ENCODE assay signal across 8 cellular contexts in the genomic region with DNA sequence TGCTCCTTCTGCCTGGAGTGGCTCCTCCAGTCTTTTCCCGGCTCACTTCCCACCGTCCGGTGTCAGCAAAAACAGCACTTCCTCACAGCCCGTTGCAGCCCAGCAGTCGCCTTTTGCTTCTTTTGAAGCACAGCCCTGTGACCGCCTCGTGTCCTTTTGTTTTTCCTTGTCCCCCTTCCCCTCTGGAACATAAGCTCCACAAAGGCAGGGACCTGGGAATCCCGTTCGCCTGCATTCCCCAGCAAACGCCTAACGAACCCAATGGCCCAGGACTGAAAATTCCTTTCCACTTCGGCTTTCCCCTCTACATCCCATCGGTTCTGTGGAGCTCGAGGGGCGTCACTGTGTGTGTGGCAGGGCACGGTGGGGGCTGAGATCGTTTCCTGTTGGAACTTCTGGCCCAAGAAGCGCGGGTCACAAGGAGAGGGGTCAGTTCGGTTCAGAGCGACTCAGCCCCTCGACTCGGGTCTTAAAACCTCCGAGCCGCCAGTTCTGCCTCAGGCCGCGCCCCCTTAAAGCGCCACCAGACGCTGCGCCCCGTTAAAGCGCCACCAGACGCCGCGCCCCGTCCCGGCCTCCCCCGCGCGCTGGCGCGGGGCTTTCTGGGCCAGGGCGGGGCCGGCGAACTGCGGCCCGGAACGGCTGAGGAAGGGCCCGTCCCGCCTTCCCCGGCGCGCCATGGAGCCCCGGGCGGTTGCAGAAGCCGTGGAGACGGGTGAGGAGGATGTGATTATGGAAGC. TPM values are rescaled to one million over a fixed set of nuclear protein-coding genes. Genes with fewer than 3 reads are reported as not detected.
DNase-seq lines count a peak whose midpoint lies in the region; ATAC-seq and TF ChIP-seq lines count a peak whose summit lies in the region.

No MANE protein-coding gene starts in this region.

- no peaks in the 10 kb centered on the region for H3K36me3 Mint-ChIP-seq in natural killer cell treated with Interleukin-12 subunit alpha and Interleukin-12 subunit beta and Interleukin-15 and Interleukin-18, amount 100 ng/mL, for 72 hours

- WGBS in IMR-90 (ENCODE audit: extremely low coverage in 2 of 2, insufficient read length in 1 of 2), 2 experiments, result 1% methylated on average over 22 of the region's 57 CpGs; no CpG with 5 or more reads in 1 of the 2 experiments

- H3K14ac ChIP-seq in IMR-90 (replicated peaks; ENCODE audit: low read depth, low read length), result peak overlapping the region; percentile 98

- H3K4ac ChIP-seq in IMR-90 (ENCODE audit: low read depth, low read length), result peak overlapping the region; percentile 99

- intact Hi-C loops in IMR-90 (cut with micrococcal nuclease), result loop anchor here (5.0 kb wide), 3 partner anchors 99 to 309 kb away; a partner anchor contains a TSS

- peak overlapping the region; percentile 99 for H3K4me2 ChIP-seq in IMR-90 (ENCODE audit: low read depth, low read length)

- H2AK5ac ChIP-seq in IMR-90 (ENCODE audit: low read depth, low read length), result peak overlapping the region; percentile 97

- dilution Hi-C loops in IMR-90 (cut with HindIII; ENCODE audit: low sequenced_read_pairs, unreplicated experiment), result no loop called here

- H3K9me3 ChIP-seq in IMR-90 (ENCODE audit: control insufficient read depth, insufficient read depth, low read length), result no peaks in the 10 kb centered on the region

- H2BK15ac ChIP-seq in IMR-90 (ENCODE audit: low read depth, low read length), result peak overlapping the region; percentile 12; the same call in 1 of the 3 replicates

- H3K4me3 Mint-ChIP-seq in natural killer cell treated with Interleukin-12 subunit alpha and Interleukin-12 subunit beta and Interleukin-15 and Interleukin-18, amount 100 ng/mL, for 72 hours, result peak overlapping the region; percentile 96

- peak overlapping the region; percentile 98 to 99 for H3K27ac Mint-ChIP-seq in natural killer cell treated with Interleukin-12 subunit alpha and Interleukin-12 subunit beta and Interleukin-15 and Interleukin-18, amount 100 ng/mL, for 72 hours

- no TSS peak for BruUV-seq in IMR-90 (replicated peaks; lab: Mats Ljungman, UMichigan)

- H3K27ac ChIP-seq in IMR-90 (ENCODE audit: insufficient read depth, low read length), result peak overlapping the region; percentile 88

- H3K9me3 Mint-ChIP-seq in natural killer cell treated with Interleukin-12 subunit alpha and Interleukin-12 subunit beta and Interleukin-15 and Interleukin-18, amount 100 ng/mL, for 72 hours, result no peaks in the 10 kb centered on the region

- POLR2A ChIA-PET in IMR-90 (lab: Charles Lee; ENCODE audit: unreplicated experiment), result no interaction called here

- H3K23ac ChIP-seq in IMR-90 (ENCODE audit: low read depth, low read length), result peak overlapping the region; percentile 98

- ATAC-seq in IMR-90 (ENCODE audit: low read depth), result peak; percentile 68
- peak; percentile 72 to 73 for ATAC-seq in natural killer cell treated with Interleukin-12 subunit alpha and Interleukin-12 subunit beta and Interleukin-15 and Interleukin-18, amount 100 ng/mL, for 72 hours

- peak overlapping the region; percentile 99 for H2AK9ac ChIP-seq in IMR-90 (replicated peaks; ENCODE audit: low read depth, low read length, poor library complexity)

- TF ChIP-seq POLR2A in GM19193 (IDR thresholded peaks at IDR 0.05; ENCODE audit: extremely low read depth, insufficient read depth, insufficient read length), result peak; percentile 77
- TF ChIP-seq POLR2A in IMR-90 (IDR thresholded peaks at IDR 0.05; ENCODE audit: low read depth, low read length), result peak; percentile 75

- peak overlapping the region; percentile 56 for H4K5ac ChIP-seq in IMR-90 (ENCODE audit: low read depth, low read length)

- H3K36me3 ChIP-seq in IMR-90 (ENCODE audit: control insufficient read depth, insufficient read depth, low read length), result peaks cover 63% of the 10 kb centered on the region

- H3K79me1 ChIP-seq in IMR-90 (ENCODE audit: low read depth in 1 of 2, low read length in 2 of 2), result peaks cover 50 to 87% of the 10 kb centered on the region in 2 experiments

- H2BK20ac ChIP-seq in IMR-90 (ENCODE audit: low read depth, low read length), result no peak overlapping the region

- no peak for TF ChIP-seq CTCF in IMR-90 (conservative IDR thresholded peaks at IDR 0.05; ENCODE audit: low read depth, low read length)
- no peak for TF ChIP-seq CTCF in fibroblast of the aortic adventitia (IDR thresholded peaks at IDR 0.05; ENCODE audit: insufficient read depth, low read length)

- H4K8ac ChIP-seq in IMR-90 (ENCODE audit: low read depth in 2 of 2, low read length in 2 of 2), result peak overlapping the region; percentile 90 to 95

- H3K4me1 ChIP-seq in IMR-90 (ENCODE audit: control insufficient read depth, insufficient read depth, low read length), result peaks cover 25% of the 10 kb centered on the region

- peak overlapping the region; percentile 89 for H4K91ac ChIP-seq in IMR-90 (ENCODE audit: insufficient read depth, low read depth, low read length)

- no peaks in the 10 kb centered on the region for H3K27me3 ChIP-seq in IMR-90 (ENCODE audit: control insufficient read depth, insufficient read depth, low read length)

- H2AFZ ChIP-seq in IMR-90 (replicated peaks; ENCODE audit: low read length, poor library complexity), result peak overlapping the region; percentile 91

- peaks cover 86% of the 10 kb centered on the region for H4K20me1 ChIP-seq in IMR-90 (ENCODE audit: insufficient read depth, low read length)

- H3K18ac ChIP-seq in IMR-90 (ENCODE audit: low read depth, low read length), result peak overlapping the region; percentile 84

- peak overlapping the region; percentile 92 for H3K9ac ChIP-seq in IMR-90 (ENCODE audit: low read depth, low read length)

- peak overlapping the region; percentile 48; the same call in 1 of the 2 replicates for H2BK120ac ChIP-seq in IMR-90 (ENCODE audit: low read depth, low read length)

- H3K27me3 Mint-ChIP-seq in natural killer cell treated with Interleukin-12 subunit alpha and Interleukin-12 subunit beta and Interleukin-15 and Interleukin-18, amount 100 ng/mL, for 72 hours, result no peaks in the 10 kb centered on the region

- H3K56ac ChIP-seq in IMR-90 (ENCODE audit: extremely low read depth, insufficient read depth, low read length), result peak overlapping the region; percentile 84

- TF ChIP-seq RAD21 in IMR-90 (IDR thresholded peaks at IDR 0.05; ENCODE audit: low read length), result no peak

- DNase-seq in AG08396 (ENCODE audit: low spot score), result peak; percentile 91
- peak; percentile 63 for DNase-seq in IMR-90
- DNase-seq in RPMI8226, result peak; percentile 78
- DNase-seq in activated effector memory CD4-positive, alpha-beta T cell treated with Interleukin-2 at 50 U/mL for 16 hours, result peak; percentile 74
- DNase-seq in fibroblast of the aortic adventitia (ENCODE audit: low read depth), result peak; percentile 58
- peak; percentile 87 for DNase-seq in natural killer cell treated with Interleukin-12 subunit alpha and Interleukin-12 subunit beta and Interleukin-15 and Interleukin-18, amount 100 ng/mL, for 72 hours (ENCODE audit: low spot score)
- DNase-seq in stimulated activated naive CD4-positive, alpha-beta T cell treated with Interleukin-2 at 50 U/mL for 16 hours (lab: John Stamatoyannopoulos, UW), result peak; percentile 78

- H2BK5ac ChIP-seq in IMR-90 (ENCODE audit: low read depth, low read length, poor library complexity, severe bottlenecking), result peak overlapping the region; percentile 97

- CTCF ChIA-PET in IMR-90 (lab: Yijun Ruan, JAX), result no interaction called here

- H3K9me1 ChIP-seq in IMR-90 (ENCODE audit: insufficient read depth, low read length), result peaks cover 32% of the 10 kb centered on the region

- H3K4me1 Mint-ChIP-seq in natural killer cell treated with Interleukin-12 subunit alpha and Interleukin-12 subunit beta and Interleukin-15 and Interleukin-18, amount 100 ng/mL, for 72 hours (ENCODE audit: low read depth in 2 of 2), result peaks cover 33 to 45% of the 10 kb centered on the region in 2 donors

- peak overlapping the region; percentile 70 for H3K4me3 ChIP-seq in IMR-90 (ENCODE audit: insufficient read depth, low read depth, low read length)
- H3K4me3 ChIP-seq in fibroblast of the aortic adventitia (ENCODE audit: low read depth, low read length), result peak overlapping the region; percentile 80

- in situ Hi-C loops in IMR-90 (cut with MboI; ENCODE audit: low sequenced_read_pairs), result no loop called here

RNA-seq across cellular contexts. Expression of a gene that starts 0.8 kb away (rescaled TPM):
- total RNA-seq in IMR-90 (2012; rRNA removed) (114 and 129 TPM in 2 replicates), fibroblast of the aortic adventitia (ENCODE audit: low replicate concordance) (135 and 148 TPM in 2 replicates)
- polyA plus RNA-seq in IMR-90 (2012; rRNA removed), result 188 and 193 TPM in 2 replicates
- polyA plus RNA-seq in IMR-90 (2012; cell fraction: cytosol; rRNA removed), result 137 and 142 TPM in 2 replicates
- polyA plus RNA-seq in IMR-90 (2012; cell fraction: nucleus; rRNA removed; ENCODE audit: low replicate concordance), result 324 and 546 TPM in 2 replicates
- total RNA-seq in natural killer cell treated with Interleukin-12 subunit alpha and Interleukin-12 subunit beta and Interleukin-15 and Interleukin-18, amount 100 ng/mL, for 72 hours, result 100 to 1,000 TPM; 130 to 148 TPM

RNA-seq across cellular contexts. Expression of a gene that starts 1.1 kb away (rescaled TPM):
- total RNA-seq in IMR-90 (2012; rRNA removed), result 10.0 and 10.8 TPM in 2 replicates
- 82.8 and 90.7 TPM in 2 replicates for polyA plus RNA-seq in IMR-90 (2012; rRNA removed)
- polyA plus RNA-seq in IMR-90 (2012; cell fraction: cytosol; rRNA removed), result 51.9 and 97.3 TPM in 2 replicates
- 132 and 169 TPM in 2 replicates for polyA plus RNA-seq in IMR-90 (2012; cell fraction: nucleus; rRNA removed; ENCODE audit: low replicate concordance)
- total RNA-seq in fibroblast of the aortic adventitia (ENCODE audit: low replicate concordance), result 9.6 and 16.2 TPM in 2 replicates
- 10 to 100 TPM; 43.6 to 51.4 TPM for total RNA-seq in natural killer cell treated with Interleukin-12 subunit alpha and Interleukin-12 subunit beta and Interleukin-15 and Interleukin-18, amount 100 ng/mL, for 72 hours

RNA-seq across cellular contexts. Expression of a gene that starts 15.5 kb away (rescaled TPM):
- total RNA-seq in IMR-90 (2012; rRNA removed) (not detected in 2 replicates), fibroblast of the aortic adventitia (ENCODE audit: low replicate concordance) (not detected in 2 replicates)
- not detected in 2 replicates for polyA plus RNA-seq in IMR-90 (2012; rRNA removed)
- polyA plus RNA-seq in IMR-90 (2012; cell fraction: cytosol; rRNA removed), result not detected in 2 replicates
- not detected in 2 replicates for polyA plus RNA-seq in IMR-90 (2012; cell fraction: nucleus; rRNA removed; ENCODE audit: low replicate concordance)
- total RNA-seq in natural killer cell treated with Interleukin-12 subunit alpha and Interleukin-12 subunit beta and Interleukin-15 and Interleukin-18, amount 100 ng/mL, for 72 hours, result not detected

RNA-seq across cellular contexts. Expression of a gene that starts 27.8 kb away (rescaled TPM):
- total RNA-seq in IMR-90 (2012; rRNA removed) (4.4 and 5.4 TPM in 2 replicates), fibroblast of the aortic adventitia (ENCODE audit: low replicate concordance) (4.2 and 8.2 TPM in 2 replicates)
- 14.9 and 18.6 TPM in 2 replicates for polyA plus RNA-seq in IMR-90 (2012; rRNA removed)
- polyA plus RNA-seq in IMR-90 (2012; cell fraction: cytosol; rRNA removed), result 14.3 and 15.8 TPM in 2 replicates
- polyA plus RNA-seq in IMR-90 (2012; cell fraction: nucleus; rRNA removed; ENCODE audit: low replicate concordance), result 73.8 and 141 TPM in 2 replicates
- total RNA-seq in natural killer cell treated with Interleukin-12 subunit alpha and Interleukin-12 subunit beta and Interleukin-15 and Interleukin-18, amount 100 ng/mL, for 72 hours, result 10 to 100 TPM; 13.7 to 16.3 TPM

RNA-seq across cellular contexts. Expression of a gene that starts 28.4 kb away (rescaled TPM):
- total RNA-seq in IMR-90 (2012; rRNA removed) (217 and 232 TPM in 2 replicates), fibroblast of the aortic adventitia (ENCODE audit: low replicate concordance) (96.9 and 121 TPM in 2 replicates)
- polyA plus RNA-seq in IMR-90 (2012; rRNA removed), result 177 and 185 TPM in 2 replicates
- 137 and 178 TPM in 2 replicates for polyA plus RNA-seq in IMR-90 (2012; cell fraction: cytosol; rRNA removed)
- 136 and 175 TPM in 2 replicates for polyA plus RNA-seq in IMR-90 (2012; cell fraction: nucleus; rRNA removed; ENCODE audit: low replicate concordance)
- 100 to 1,000 TPM; 204 to 263 TPM for total RNA-seq in natural killer cell treated with Interleukin-12 subunit alpha and Interleukin-12 subunit beta and Interleukin-15 and Interleukin-18, amount 100 ng/mL, for 72 hours

Comparison
In these comparisons a context has a peak if more than half of its experiments do, and no peak if none do; other contexts are left out.
1. Peak in every context shown above with its lines: DNase-seq, ATAC-seq, H3K4me3 ChIP-seq and H3K27ac ChIP-seq.